ENCODE assay signal across 13 cellular contexts in the genomic region with DNA sequence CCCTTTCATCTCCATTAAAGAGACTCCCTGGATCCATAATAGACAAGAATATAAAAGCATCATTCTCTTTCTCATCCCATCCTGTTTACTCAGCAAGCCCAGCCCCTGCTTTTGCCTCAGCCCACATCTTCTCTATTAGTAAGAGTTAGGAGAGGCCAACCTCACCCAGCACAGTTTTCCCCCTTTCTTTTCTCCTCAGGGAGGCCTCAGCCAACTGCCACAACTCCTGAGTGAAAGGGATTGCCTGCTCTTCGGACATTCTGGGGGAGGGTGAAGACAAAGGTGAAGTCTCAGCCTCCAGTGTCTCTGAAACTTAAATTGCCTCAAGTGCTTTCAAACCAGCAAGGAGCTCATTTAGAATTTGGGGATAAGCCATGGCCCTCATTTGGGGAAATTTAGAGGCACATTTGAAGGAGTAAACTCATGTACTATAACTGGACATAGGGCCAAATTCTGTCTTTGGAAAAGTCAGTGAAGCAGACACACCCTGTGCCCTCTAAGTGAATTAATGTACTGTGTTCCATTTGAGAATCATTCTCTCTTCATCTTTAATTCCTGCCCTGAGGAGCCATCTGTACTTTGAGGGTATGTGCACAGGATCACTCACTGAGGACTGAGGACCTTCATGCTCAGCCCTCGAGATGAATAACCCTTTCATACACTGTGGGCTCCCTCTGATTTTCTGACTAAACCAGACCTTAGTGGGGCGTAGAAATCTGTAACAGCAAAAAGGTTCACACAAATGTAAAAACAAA.
"Had no signal": no experiment of that assay in that cellular context is flagged by ENCODE, and none has a peak within 500 bp of the region (broad histone marks: within the 10 kb centered on the region; RNA-seq: fewer than 3 reads in every experiment).

No MANE protein-coding gene starts in this region.

- H3K4me1 ChIP-seq: left ventricle myocardium inferior, upper lobe of right lung had no signal

- ATAC-seq: gastroesophageal sphincter; natural killer cell treated with Interleukin-12 subunit alpha and Interleukin-12 subunit beta and Interleukin-15 and Interleukin-18, amount 100 ng/mL, for 72 hours; stimulated activated naive CD8-positive, alpha-beta T cell treated with anti-CD3 and anti-CD28 coated beads, Interleukin-15, Interleukin-2, amounts not matched to agents 100 U/mL and 50 U/mL, for 24 hours; upper lobe of right lung had no signal

- H3K27me3 ChIP-seq: gastroesophageal sphincter, ovary, upper lobe of right lung had no signal

- H3K9me3 ChIP-seq: gastroesophageal sphincter, left ventricle myocardium inferior, ovary, upper lobe of right lung had no signal

- H3K36me3 ChIP-seq: gastroesophageal sphincter, left ventricle myocardium inferior, ovary, upper lobe of right lung had no signal

- H3K4me3 ChIP-seq: gastroesophageal sphincter, left ventricle myocardium inferior, ovary, upper lobe of right lung had no signal

- DNase-seq: activated B cell treated with CpG ODN at 0.5 μM for 24 hours; activated CD4-positive, alpha-beta T cell treated with anti-CD3 and anti-CD28 coated beads, Interleukin-2, amount 10 ng/mL, durations not matched to agents 24 days and 14 days; activated naive CD4-positive, alpha-beta T cell; aorta; kidney; left ventricle myocardium inferior; ovary; stimulated activated CD4-positive, alpha-beta T cell treated with anti-CD3 and anti-CD28 coated beads, Interleukin-12 subunit alpha, Interleukin-12 subunit beta, amount 100 ng/mL, for 4 hours; stimulated activated naive CD8-positive, alpha-beta T cell treated with anti-CD3 and anti-CD28 coated beads, Interleukin-15, Interleukin-2, amounts not matched to agents 100 U/mL and 50 U/mL, for 24 hours; upper lobe of right lung had no signal

- H3K27ac ChIP-seq: gastroesophageal sphincter, left ventricle myocardium inferior, ovary, upper lobe of right lung had no signal

- FAIRE-seq: endothelial cell of umbilical vein, kidney had no signal
